Comparison of ENCODE assay signal across 22 cellular contexts in genomic region chr2:120471166-120471565, GRCh38.
DNase-seq lines count a peak whose midpoint lies in the region; ATAC-seq and TF ChIP-seq lines count a peak whose summit lies in the region.
"Had no signal": no experiment of that assay in that cellular context is flagged by ENCODE, and none has a peak within 500 bp of the region (broad histone marks: within the 10 kb centered on the region; RNA-seq: fewer than 3 reads in every experiment).

No MANE protein-coding gene starts in this region.

- H3K4me1 ChIP-seq in left ventricle myocardium inferior (peaks cover 32% of the 10 kb centered on the region), left lung (peaks cover 11 to 13% of the 10 kb centered on the region in 2 donors)

- no peaks in the 10 kb centered on the region for H3K36me3 Mint-ChIP-seq in mesothelial cell of epicardium
- H3K36me3 Mint-ChIP-seq: activated naive CD4-positive, alpha-beta T cell treated with anti-CD3 and anti-CD28 coated beads, Interleukin-2, amount 50 U/mL, for 72 hours; CD8-positive, alpha-beta T cell; natural killer cell treated with Interleukin-12 subunit alpha and Interleukin-12 subunit beta and Interleukin-15 and Interleukin-18, amount 100 ng/mL, for 72 hours had no signal

- intact Hi-C loops in left ventricle myocardium inferior (cut with micrococcal nuclease) = no loop called here
- intact Hi-C loops in Right ventricle myocardium inferior (cut with DNase I) = no loop called here
- intact Hi-C loops in left lung (cut with DNase I) = no loop called here

- no peak overlapping the region for H3K27ac Mint-ChIP-seq in mesothelial cell of epicardium
- H3K27ac Mint-ChIP-seq: activated naive CD4-positive, alpha-beta T cell treated with anti-CD3 and anti-CD28 coated beads, Interleukin-2, amount 50 U/mL, for 72 hours; CD8-positive, alpha-beta T cell; natural killer cell treated with Interleukin-12 subunit alpha and Interleukin-12 subunit beta and Interleukin-15 and Interleukin-18, amount 100 ng/mL, for 72 hours had no signal

- no peak for ATAC-seq in Right ventricle myocardium inferior
- ATAC-seq in left lung = no peak
- ATAC-seq: activated naive CD4-positive, alpha-beta T cell treated with anti-CD3 and anti-CD28 coated beads, Interleukin-2, amount 50 U/mL, for 72 hours; CD8-positive, alpha-beta T cell; K562 had no signal

- no peak overlapping the region for H3K4me3 ChIP-seq in left ventricle myocardium inferior
- no peak overlapping the region for H3K4me3 ChIP-seq in left lung
- no peak overlapping the region for H3K4me3 ChIP-seq in skin epidermis
- H3K4me3 ChIP-seq: K562, lung, SK-N-MC, tibial nerve had no signal

- H3K27me3 Mint-ChIP-seq in mesothelial cell of epicardium (ENCODE audit: low read depth) = peaks cover 2% of the 10 kb centered on the region

- DNase-seq in left ventricle myocardium inferior (no peak), Right ventricle myocardium inferior (ENCODE audit: missing footprints) (no peak), left lung (no peak), COR-L47 (lab: John Stamatoyannopoulos, UW) (no peak), mesothelial cell of epicardium (ENCODE audit: low spot score in 2 of 2, unreplicated experiment in 2 of 2) (no peak), HCEC 1CT (no peak)
- DNase-seq in NK-92 treated with Interleukin-12 subunit alpha and Interleukin-12 subunit beta, amount 100 ng/mL, for 24 hours (lab: John Stamatoyannopoulos, UW) = no peak
- DNase-seq: activated CD4-positive, alpha-beta T cell treated with anti-CD3 and anti-CD28 coated beads for 4 hours; CD8-positive, alpha-beta T cell; effector CD4-positive, alpha-beta T cell; NCI-H1048; NCI-H2081 treated with DMSO at 0.1 percent for 48 hours; NCI-H526 treated with DMSO at 0.1 percent for 48 hours; OCI-M1; T-helper 9 cell had no signal

- no peaks in the 10 kb centered on the region for H3K36me3 ChIP-seq in left ventricle myocardium inferior
- no peaks in the 10 kb centered on the region for H3K36me3 ChIP-seq in left lung
- H3K36me3 ChIP-seq: tibial nerve had no signal

- peaks cover 8% of the 10 kb centered on the region for H3K9me3 Mint-ChIP-seq in mesothelial cell of epicardium
- H3K9me3 Mint-ChIP-seq: natural killer cell treated with Interleukin-12 subunit alpha and Interleukin-12 subunit beta and Interleukin-15 and Interleukin-18, amount 100 ng/mL, for 72 hours had no signal

- no peak for TF ChIP-seq CTCF in left ventricle myocardium inferior (IDR thresholded peaks at IDR 0.05; ENCODE audit: borderline replicate concordance)
- TF ChIP-seq CTCF in left lung (IDR thresholded peaks at IDR 0.05) = no peak
- TF ChIP-seq CTCF in mesothelial cell of epicardium (IDR thresholded peaks at IDR 0.05; ENCODE audit: unreplicated experiment) = no peak

- no peak overlapping the region for H3K4me3 Mint-ChIP-seq in mesothelial cell of epicardium
- H3K4me3 Mint-ChIP-seq: CD8-positive, alpha-beta T cell; natural killer cell treated with Interleukin-12 subunit alpha and Interleukin-12 subunit beta and Interleukin-15 and Interleukin-18, amount 100 ng/mL, for 72 hours had no signal

- H3K27ac ChIP-seq in left ventricle myocardium inferior (replicated peaks) (peak overlapping the region; percentile 71), left lung (peak overlapping the region; percentile 65 to 73), skin epidermis (peak overlapping the region in 13 of 21 experiments; percentile 33 to 79 (median 67))
- H3K27ac ChIP-seq: SK-N-MC had no signal

- no peaks in the 10 kb centered on the region for H3K27me3 ChIP-seq in left ventricle myocardium inferior (ENCODE audit: low read depth)
- H3K27me3 ChIP-seq in left lung = no peaks in the 10 kb centered on the region

- H3K9me3 ChIP-seq in left ventricle myocardium inferior (replicated peaks) (peaks cover 9% of the 10 kb centered on the region), left lung (peaks cover 0 to 7% of the 10 kb centered on the region in 2 donors)

- peaks cover 13% of the 10 kb centered on the region for H3K4me1 Mint-ChIP-seq in mesothelial cell of epicardium
